Comparison of ENCODE assay signal across 1 cellular context in the genomic region with DNA sequence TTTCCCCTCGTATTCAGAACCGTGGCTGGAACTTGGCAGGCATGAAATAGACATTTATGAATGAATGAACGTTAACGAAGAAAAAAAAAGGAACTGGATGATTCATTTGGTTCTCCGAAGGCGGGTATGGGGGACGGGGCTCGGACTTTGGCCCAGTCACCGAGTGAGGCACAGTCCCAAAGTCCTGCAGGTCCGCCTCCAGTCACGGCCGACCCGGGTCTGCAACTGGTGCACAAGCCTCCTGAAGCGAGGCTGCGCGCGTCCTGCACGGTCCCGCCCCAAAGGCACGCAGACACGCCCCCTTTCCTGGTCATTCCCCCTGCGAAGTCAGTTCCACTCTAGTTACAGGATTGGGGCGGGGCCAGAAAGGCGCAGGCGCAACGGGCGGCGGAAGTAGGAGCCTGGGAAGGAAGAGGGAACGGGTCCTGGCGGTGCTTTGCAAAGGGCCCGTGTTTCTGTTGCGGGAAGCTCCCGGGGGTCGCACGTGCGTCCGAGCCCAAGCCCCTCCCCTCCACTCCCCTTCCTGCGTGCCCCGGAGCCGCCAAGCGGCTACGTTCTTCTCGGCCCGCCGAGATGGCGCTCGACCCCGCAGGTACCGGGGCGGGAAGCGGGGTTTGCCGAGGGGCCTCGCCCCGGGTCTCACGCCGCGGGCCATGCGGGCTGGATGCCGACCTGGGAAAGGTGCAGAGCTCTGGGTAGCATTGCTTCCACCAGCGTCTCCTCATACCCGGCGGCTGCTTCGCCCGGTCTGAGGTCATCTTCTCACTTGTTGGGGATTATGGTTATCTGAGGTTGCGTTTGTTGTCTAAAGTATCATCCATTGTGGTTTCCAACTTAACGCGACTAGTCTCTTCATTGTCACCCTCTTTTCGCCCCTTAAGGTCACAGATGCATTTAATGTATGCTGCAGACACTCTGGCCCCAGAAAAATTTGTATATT.
TF ChIP-seq lines count a peak whose summit lies in the region.

A gene with protein sequence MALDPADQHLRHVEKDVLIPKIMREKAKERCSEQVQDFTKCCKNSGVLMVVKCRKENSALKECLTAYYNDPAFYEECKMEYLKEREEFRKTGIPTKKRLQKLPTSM (plus strand): TSS at position 399 of the 940 bp plus-strand sequence. CDS start 175 bp downstream, at position 574.

TF ChIP-seq in HepG2, 621 proteins besides CTCF, POLR2A, EP300 and RAD21 (continued from another document and continues in another):
- TF ChIP-seq, protein P1, sequence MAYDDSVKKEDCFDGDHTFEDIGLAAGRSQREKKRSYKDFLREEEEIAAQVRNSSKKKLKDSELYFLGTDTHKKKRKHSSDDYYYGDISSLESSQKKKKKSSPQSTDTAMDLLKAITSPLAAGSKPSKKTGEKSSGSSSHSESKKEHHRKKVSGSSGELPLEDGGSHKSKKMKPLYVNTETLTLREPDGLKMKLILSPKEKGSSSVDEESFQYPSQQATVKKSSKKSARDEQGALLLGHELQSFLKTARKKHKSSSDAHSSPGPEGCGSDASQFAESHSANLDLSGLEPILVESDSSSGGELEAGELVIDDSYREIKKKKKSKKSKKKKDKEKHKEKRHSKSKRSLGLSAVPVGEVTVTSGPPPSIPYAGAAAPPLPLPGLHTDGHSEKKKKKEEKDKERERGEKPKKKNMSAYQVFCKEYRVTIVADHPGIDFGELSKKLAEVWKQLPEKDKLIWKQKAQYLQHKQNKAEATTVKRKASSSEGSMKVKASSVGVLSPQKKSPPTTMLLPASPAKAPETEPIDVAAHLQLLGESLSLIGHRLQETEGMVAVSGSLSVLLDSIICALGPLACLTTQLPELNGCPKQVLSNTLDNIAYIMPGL (CRISPR knock-in tag; IDR thresholded peaks at IDR 0.05; ENCODE audit: borderline replicate concordance in 1 of 2, low read depth in 1 of 2) = peak; percentile 75 to 87
- TF ChIP-seq RELA (CRISPR knock-in tag; IDR thresholded peaks at IDR 0.05) = no peak
- TF ChIP-seq MED13 (CRISPR knock-in tag; IDR thresholded peaks at IDR 0.05) = peak; percentile 78; the same call in 1 of the 2 replicates
- TF ChIP-seq ZNF678 (CRISPR knock-in tag; IDR thresholded peaks at IDR 0.05) = 0 out of 2 replicates have a peak, but pooled peaks have one; percentile 62
- TF ChIP-seq, protein P2, sequence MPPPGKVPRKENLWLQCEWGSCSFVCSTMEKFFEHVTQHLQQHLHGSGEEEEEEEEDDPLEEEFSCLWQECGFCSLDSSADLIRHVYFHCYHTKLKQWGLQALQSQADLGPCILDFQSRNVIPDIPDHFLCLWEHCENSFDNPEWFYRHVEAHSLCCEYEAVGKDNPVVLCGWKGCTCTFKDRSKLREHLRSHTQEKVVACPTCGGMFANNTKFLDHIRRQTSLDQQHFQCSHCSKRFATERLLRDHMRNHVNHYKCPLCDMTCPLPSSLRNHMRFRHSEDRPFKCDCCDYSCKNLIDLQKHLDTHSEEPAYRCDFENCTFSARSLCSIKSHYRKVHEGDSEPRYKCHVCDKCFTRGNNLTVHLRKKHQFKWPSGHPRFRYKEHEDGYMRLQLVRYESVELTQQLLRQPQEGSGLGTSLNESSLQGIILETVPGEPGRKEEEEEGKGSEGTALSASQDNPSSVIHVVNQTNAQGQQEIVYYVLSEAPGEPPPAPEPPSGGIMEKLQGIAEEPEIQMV (CRISPR knock-in tag; IDR thresholded peaks at IDR 0.05; ENCODE audit: low read depth) = peak; percentile 96
- 0 out of 2 replicates have a peak, but pooled peaks have one; percentile 5 for TF ChIP-seq HMG20A (CRISPR knock-in tag; IDR thresholded peaks at IDR 0.05; ENCODE audit: borderline replicate concordance)
- TF ChIP-seq, protein P3, sequence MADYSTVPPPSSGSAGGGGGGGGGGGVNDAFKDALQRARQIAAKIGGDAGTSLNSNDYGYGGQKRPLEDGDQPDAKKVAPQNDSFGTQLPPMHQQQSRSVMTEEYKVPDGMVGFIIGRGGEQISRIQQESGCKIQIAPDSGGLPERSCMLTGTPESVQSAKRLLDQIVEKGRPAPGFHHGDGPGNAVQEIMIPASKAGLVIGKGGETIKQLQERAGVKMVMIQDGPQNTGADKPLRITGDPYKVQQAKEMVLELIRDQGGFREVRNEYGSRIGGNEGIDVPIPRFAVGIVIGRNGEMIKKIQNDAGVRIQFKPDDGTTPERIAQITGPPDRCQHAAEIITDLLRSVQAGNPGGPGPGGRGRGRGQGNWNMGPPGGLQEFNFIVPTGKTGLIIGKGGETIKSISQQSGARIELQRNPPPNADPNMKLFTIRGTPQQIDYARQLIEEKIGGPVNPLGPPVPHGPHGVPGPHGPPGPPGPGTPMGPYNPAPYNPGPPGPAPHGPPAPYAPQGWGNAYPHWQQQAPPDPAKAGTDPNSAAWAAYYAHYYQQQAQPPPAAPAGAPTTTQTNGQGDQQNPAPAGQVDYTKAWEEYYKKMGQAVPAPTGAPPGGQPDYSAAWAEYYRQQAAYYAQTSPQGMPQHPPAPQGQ (CRISPR knock-in tag; IDR thresholded peaks at IDR 0.05; ENCODE audit: borderline replicate concordance) = no peak
- peak; percentile 85 for TF ChIP-seq THAP11 (CRISPR knock-in tag; IDR thresholded peaks at IDR 0.05)
- TF ChIP-seq FLYWCH1 (CRISPR knock-in tag; IDR thresholded peaks at IDR 0.05) = no peak
- TF ChIP-seq, protein P4, sequence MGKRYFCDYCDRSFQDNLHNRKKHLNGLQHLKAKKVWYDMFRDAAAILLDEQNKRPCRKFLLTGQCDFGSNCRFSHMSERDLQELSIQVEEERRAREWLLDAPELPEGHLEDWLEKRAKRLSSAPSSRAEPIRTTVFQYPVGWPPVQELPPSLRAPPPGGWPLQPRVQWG (CRISPR knock-in tag; IDR thresholded peaks at IDR 0.05; ENCODE audit: borderline replicate concordance, low read depth) = no peak
- TF ChIP-seq SSRP1 (CRISPR knock-in tag; IDR thresholded peaks at IDR 0.05) = no peak
- TF ChIP-seq KDM6A (CRISPR knock-in tag; IDR thresholded peaks at IDR 0.05; ENCODE audit: low read depth) = no peak
- TF ChIP-seq ZNF317 (CRISPR knock-in tag; IDR thresholded peaks at IDR 0.05) = peak; percentile 71
- TF ChIP-seq, protein P5, sequence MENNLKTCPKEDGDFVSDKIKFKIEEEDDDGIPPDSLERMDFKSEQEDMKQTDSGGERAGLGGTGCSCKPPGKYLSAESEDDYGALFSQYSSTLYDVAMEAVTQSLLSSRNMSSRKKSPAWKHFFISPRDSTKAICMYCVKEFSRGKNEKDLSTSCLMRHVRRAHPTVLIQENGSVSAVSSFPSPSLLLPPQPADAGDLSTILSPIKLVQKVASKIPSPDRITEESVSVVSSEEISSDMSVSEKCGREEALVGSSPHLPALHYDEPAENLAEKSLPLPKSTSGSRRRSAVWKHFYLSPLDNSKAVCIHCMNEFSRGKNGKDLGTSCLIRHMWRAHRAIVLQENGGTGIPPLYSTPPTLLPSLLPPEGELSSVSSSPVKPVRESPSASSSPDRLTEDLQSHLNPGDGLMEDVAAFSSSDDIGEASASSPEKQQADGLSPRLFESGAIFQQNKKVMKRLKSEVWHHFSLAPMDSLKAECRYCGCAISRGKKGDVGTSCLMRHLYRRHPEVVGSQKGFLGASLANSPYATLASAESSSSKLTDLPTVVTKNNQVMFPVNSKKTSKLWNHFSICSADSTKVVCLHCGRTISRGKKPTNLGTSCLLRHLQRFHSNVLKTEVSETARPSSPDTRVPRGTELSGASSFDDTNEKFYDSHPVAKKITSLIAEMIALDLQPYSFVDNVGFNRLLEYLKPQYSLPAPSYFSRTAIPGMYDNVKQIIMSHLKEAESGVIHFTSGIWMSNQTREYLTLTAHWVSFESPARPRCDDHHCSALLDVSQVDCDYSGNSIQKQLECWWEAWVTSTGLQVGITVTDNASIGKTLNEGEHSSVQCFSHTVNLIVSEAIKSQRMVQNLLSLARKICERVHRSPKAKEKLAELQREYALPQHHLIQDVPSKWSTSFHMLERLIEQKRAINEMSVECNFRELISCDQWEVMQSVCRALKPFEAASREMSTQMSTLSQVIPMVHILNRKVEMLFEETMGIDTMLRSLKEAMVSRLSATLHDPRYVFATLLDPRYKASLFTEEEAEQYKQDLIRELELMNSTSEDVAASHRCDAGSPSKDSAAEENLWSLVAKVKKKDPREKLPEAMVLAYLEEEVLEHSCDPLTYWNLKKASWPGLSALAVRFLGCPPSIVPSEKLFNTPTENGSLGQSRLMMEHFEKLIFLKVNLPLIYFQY (CRISPR knock-in tag; IDR thresholded peaks at IDR 0.05; ENCODE audit: borderline replicate concordance) = peak; percentile 55; the same call in 1 of the 2 replicates
- TF ChIP-seq FOXK2 (IDR thresholded peaks at IDR 0.05) = peak; percentile 39; the same call in 1 of the 2 replicates
- peak; percentile 96 for TF ChIP-seq NKX3-1 (CRISPR knock-in tag; IDR thresholded peaks at IDR 0.05)
- TF ChIP-seq HMGA1 (CRISPR knock-in tag; conservative IDR thresholded peaks at IDR 0.05) = no peak
- TF ChIP-seq, protein P6, sequence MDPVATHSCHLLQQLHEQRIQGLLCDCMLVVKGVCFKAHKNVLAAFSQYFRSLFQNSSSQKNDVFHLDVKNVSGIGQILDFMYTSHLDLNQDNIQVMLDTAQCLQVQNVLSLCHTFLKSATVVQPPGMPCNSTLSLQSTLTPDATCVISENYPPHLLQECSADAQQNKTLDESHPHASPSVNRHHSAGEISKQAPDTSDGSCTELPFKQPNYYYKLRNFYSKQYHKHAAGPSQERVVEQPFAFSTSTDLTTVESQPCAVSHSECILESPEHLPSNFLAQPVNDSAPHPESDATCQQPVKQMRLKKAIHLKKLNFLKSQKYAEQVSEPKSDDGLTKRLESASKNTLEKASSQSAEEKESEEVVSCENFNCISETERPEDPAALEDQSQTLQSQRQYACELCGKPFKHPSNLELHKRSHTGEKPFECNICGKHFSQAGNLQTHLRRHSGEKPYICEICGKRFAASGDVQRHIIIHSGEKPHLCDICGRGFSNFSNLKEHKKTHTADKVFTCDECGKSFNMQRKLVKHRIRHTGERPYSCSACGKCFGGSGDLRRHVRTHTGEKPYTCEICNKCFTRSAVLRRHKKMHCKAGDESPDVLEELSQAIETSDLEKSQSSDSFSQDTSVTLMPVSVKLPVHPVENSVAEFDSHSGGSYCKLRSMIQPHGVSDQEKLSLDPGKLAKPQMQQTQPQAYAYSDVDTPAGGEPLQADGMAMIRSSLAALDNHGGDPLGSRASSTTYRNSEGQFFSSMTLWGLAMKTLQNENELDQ (CRISPR knock-in tag; IDR thresholded peaks at IDR 0.05; ENCODE audit: borderline replicate concordance) = no peak
- TF ChIP-seq ZSCAN9 (CRISPR knock-in tag; IDR thresholded peaks at IDR 0.05; ENCODE audit: borderline replicate concordance) = peak; percentile 34; the same call in 1 of the 2 replicates
- TF ChIP-seq, protein P7, sequence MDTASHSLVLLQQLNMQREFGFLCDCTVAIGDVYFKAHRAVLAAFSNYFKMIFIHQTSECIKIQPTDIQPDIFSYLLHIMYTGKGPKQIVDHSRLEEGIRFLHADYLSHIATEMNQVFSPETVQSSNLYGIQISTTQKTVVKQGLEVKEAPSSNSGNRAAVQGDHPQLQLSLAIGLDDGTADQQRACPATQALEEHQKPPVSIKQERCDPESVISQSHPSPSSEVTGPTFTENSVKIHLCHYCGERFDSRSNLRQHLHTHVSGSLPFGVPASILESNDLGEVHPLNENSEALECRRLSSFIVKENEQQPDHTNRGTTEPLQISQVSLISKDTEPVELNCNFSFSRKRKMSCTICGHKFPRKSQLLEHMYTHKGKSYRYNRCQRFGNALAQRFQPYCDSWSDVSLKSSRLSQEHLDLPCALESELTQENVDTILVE (CRISPR knock-in tag; IDR thresholded peaks at IDR 0.05) = peak; percentile 35
- TF ChIP-seq ZNF30 (CRISPR knock-in tag; IDR thresholded peaks at IDR 0.05) = no peak
- TF ChIP-seq, protein P8, sequence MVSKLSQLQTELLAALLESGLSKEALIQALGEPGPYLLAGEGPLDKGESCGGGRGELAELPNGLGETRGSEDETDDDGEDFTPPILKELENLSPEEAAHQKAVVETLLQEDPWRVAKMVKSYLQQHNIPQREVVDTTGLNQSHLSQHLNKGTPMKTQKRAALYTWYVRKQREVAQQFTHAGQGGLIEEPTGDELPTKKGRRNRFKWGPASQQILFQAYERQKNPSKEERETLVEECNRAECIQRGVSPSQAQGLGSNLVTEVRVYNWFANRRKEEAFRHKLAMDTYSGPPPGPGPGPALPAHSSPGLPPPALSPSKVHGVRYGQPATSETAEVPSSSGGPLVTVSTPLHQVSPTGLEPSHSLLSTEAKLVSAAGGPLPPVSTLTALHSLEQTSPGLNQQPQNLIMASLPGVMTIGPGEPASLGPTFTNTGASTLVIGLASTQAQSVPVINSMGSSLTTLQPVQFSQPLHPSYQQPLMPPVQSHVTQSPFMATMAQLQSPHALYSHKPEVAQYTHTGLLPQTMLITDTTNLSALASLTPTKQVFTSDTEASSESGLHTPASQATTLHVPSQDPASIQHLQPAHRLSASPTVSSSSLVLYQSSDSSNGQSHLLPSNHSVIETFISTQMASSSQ (IDR thresholded peaks at IDR 0.05; ENCODE audit: low read depth) = no peak
- TF ChIP-seq, protein P8 (CRISPR knock-in tag; IDR thresholded peaks at IDR 0.05; ENCODE audit: borderline replicate concordance) = peak; percentile 68
- TF ChIP-seq SPEN (CRISPR knock-in tag; IDR thresholded peaks at IDR 0.05; ENCODE audit: low read depth) = peak; percentile 82
- TF ChIP-seq IKZF4 (CRISPR knock-in tag; IDR thresholded peaks at IDR 0.05; ENCODE audit: borderline replicate concordance, low read depth, not compliant biosample characterization) = peak; percentile 42
- peak; percentile 96 for TF ChIP-seq ZNF572 (CRISPR knock-in tag; IDR thresholded peaks at IDR 0.05)
- TF ChIP-seq GZF1 (CRISPR knock-in tag; IDR thresholded peaks at IDR 0.05) = no peak
- TF ChIP-seq ZNF562 (CRISPR knock-in tag; IDR thresholded peaks at IDR 0.05; ENCODE audit: borderline replicate concordance) = no peak
- TF ChIP-seq TOE1 (CRISPR knock-in tag; IDR thresholded peaks at IDR 0.05) = no peak
- TF ChIP-seq ATAD3A (CRISPR knock-in tag; IDR thresholded peaks at IDR 0.05) = no peak
- TF ChIP-seq HNF4A (CRISPR knock-in tag; IDR thresholded peaks at IDR 0.05) = peak; percentile 92
- TF ChIP-seq, protein P9, sequence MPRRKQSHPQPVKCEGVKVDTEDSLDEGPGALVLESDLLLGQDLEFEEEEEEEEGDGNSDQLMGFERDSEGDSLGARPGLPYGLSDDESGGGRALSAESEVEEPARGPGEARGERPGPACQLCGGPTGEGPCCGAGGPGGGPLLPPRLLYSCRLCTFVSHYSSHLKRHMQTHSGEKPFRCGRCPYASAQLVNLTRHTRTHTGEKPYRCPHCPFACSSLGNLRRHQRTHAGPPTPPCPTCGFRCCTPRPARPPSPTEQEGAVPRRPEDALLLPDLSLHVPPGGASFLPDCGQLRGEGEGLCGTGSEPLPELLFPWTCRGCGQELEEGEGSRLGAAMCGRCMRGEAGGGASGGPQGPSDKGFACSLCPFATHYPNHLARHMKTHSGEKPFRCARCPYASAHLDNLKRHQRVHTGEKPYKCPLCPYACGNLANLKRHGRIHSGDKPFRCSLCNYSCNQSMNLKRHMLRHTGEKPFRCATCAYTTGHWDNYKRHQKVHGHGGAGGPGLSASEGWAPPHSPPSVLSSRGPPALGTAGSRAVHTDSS (CRISPR knock-in tag; conservative IDR thresholded peaks at IDR 0.05) = no peak
- TF ChIP-seq MTF2 (CRISPR knock-in tag; IDR thresholded peaks at IDR 0.05; ENCODE audit: borderline replicate concordance) = no peak
